In the genomic region with DNA sequence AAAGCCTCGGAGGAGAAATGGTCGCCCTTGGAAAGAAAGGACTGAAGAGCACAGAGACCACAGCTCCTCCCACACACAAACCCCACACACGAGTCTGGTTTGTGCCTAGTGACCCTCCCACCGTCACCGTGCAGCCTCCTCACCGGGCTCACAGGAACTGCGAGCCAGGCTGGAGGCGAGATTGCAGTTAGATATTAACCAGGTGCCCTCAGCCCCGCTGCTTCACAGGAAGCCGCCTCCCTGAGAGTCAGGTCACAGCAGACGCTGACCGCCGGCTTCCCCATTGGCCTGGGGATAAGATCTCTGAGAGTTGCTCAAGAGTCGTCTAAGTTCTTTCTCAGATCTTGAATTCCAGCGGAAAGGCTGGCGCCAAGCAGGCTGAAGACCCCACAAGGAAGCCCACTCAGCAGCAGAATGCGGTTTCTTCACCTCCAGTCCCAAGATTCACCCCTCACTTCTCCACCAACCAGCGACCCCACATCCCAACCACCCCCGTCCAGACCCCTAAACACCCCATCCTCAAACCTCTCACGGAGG, we compare ENCODE assay signal across 1 cellular context.
TF ChIP-seq lines count a peak whose summit lies in the region.

No MANE protein-coding gene starts in this region.

TF ChIP-seq in HepG2, 621 proteins besides CTCF, POLR2A, EP300 and RAD21 (continued from another document and continues in another):
- TF ChIP-seq, protein P1, sequence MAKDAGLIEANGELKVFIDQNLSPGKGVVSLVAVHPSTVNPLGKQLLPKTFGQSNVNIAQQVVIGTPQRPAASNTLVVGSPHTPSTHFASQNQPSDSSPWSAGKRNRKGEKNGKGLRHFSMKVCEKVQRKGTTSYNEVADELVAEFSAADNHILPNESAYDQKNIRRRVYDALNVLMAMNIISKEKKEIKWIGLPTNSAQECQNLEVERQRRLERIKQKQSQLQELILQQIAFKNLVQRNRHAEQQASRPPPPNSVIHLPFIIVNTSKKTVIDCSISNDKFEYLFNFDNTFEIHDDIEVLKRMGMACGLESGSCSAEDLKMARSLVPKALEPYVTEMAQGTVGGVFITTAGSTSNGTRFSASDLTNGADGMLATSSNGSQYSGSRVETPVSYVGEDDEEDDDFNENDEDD (CRISPR knock-in tag; IDR thresholded peaks at IDR 0.05; ENCODE audit: borderline replicate concordance): peak; percentile 65; the same call in 1 of the 2 replicates
- TF ChIP-seq HOMEZ (CRISPR knock-in tag; IDR thresholded peaks at IDR 0.05; ENCODE audit: low read depth): peak; percentile 50; the same call in 1 of the 2 replicates
- TF ChIP-seq ELF3 (CRISPR knock-in tag; IDR thresholded peaks at IDR 0.05): peak; percentile 54; the same call in 1 of the 2 replicates
- no peak for TF ChIP-seq ZNF234 (CRISPR knock-in tag; conservative IDR thresholded peaks at IDR 0.05)
- TF ChIP-seq ZBTB7B (CRISPR knock-in tag; IDR thresholded peaks at IDR 0.05): no peak
- TF ChIP-seq CCDC6 (CRISPR knock-in tag; IDR thresholded peaks at IDR 0.05): 0 out of 2 replicates have a peak, but pooled peaks have one; percentile 24
- peak; percentile 16 for TF ChIP-seq YY1 (IDR thresholded peaks at IDR 0.05; ENCODE audit: insufficient read depth, insufficient replicate concordance, low read depth, low read length)
- TF ChIP-seq CREM (IDR thresholded peaks at IDR 0.05): peak; percentile 27; the same call in 1 of the 2 replicates
- no peak for TF ChIP-seq CREM (CRISPR knock-in tag; IDR thresholded peaks at IDR 0.05)
- TF ChIP-seq ZNF367 (CRISPR knock-in tag; IDR thresholded peaks at IDR 0.05; ENCODE audit: borderline replicate concordance): no peak
- TF ChIP-seq ZNF609 (CRISPR knock-in tag; IDR thresholded peaks at IDR 0.05; ENCODE audit: borderline replicate concordance): no peak
- no peak for TF ChIP-seq ZNF678 (CRISPR knock-in tag; IDR thresholded peaks at IDR 0.05)
- no peak for TF ChIP-seq ZKSCAN5 (CRISPR knock-in tag; IDR thresholded peaks at IDR 0.05)
- TF ChIP-seq ZNF788 (CRISPR knock-in tag; IDR thresholded peaks at IDR 0.05; ENCODE audit: borderline replicate concordance): no peak; the same call in 1 of the 2 replicates
- TF ChIP-seq RNF2 (conservative IDR thresholded peaks at IDR 0.05; ENCODE audit: low read depth): no peak
- no peak for TF ChIP-seq IRX3 (CRISPR knock-in tag; IDR thresholded peaks at IDR 0.05; ENCODE audit: borderline replicate concordance, low read depth)
- no peak for TF ChIP-seq ZNF296 (CRISPR knock-in tag; conservative IDR thresholded peaks at IDR 0.05)
- no peak for TF ChIP-seq ATF7-NPFF (CRISPR knock-in tag; IDR thresholded peaks at IDR 0.05; ENCODE audit: low read depth)
- no peak for TF ChIP-seq ZNF549 (CRISPR knock-in tag; IDR thresholded peaks at IDR 0.05)
- no peak for TF ChIP-seq ZFYVE20 (CRISPR knock-in tag; IDR thresholded peaks at IDR 0.05; ENCODE audit: borderline replicate concordance, low read depth)
- no peak for TF ChIP-seq ZMAT3 (CRISPR knock-in tag; conservative IDR thresholded peaks at IDR 0.05)
- TF ChIP-seq HIVEP1 (CRISPR knock-in tag; IDR thresholded peaks at IDR 0.05): no peak
- TF ChIP-seq ONECUT2 (CRISPR knock-in tag; IDR thresholded peaks at IDR 0.05): no peak
- no peak for TF ChIP-seq ZNF75D (CRISPR knock-in tag; IDR thresholded peaks at IDR 0.05; ENCODE audit: borderline replicate concordance)
- TF ChIP-seq PTBP1 (IDR thresholded peaks at IDR 0.05; ENCODE audit: low read depth, low read length, poor library complexity, severe bottlenecking): no peak
- TF ChIP-seq, protein P2, sequence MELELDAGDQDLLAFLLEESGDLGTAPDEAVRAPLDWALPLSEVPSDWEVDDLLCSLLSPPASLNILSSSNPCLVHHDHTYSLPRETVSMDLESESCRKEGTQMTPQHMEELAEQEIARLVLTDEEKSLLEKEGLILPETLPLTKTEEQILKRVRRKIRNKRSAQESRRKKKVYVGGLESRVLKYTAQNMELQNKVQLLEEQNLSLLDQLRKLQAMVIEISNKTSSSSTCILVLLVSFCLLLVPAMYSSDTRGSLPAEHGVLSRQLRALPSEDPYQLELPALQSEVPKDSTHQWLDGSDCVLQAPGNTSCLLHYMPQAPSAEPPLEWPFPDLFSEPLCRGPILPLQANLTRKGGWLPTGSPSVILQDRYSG (CRISPR knock-in tag; IDR thresholded peaks at IDR 0.05): 0 out of 2 replicates have a peak, but pooled peaks have one; percentile 8
- TF ChIP-seq FOXA3 (CRISPR knock-in tag; IDR thresholded peaks at IDR 0.05): peak; percentile 55
- TF ChIP-seq DNMT1 (CRISPR knock-in tag; IDR thresholded peaks at IDR 0.05): no peak
- no peak for TF ChIP-seq ZNF713 (CRISPR knock-in tag; IDR thresholded peaks at IDR 0.05)
- TF ChIP-seq NKX3-1 (CRISPR knock-in tag; IDR thresholded peaks at IDR 0.05): 0 out of 2 replicates have a peak, but pooled peaks have one; percentile 18
- TF ChIP-seq ZNF276 (CRISPR knock-in tag; IDR thresholded peaks at IDR 0.05; ENCODE audit: low read depth): no peak
- TF ChIP-seq ZNF101 (CRISPR knock-in tag; IDR thresholded peaks at IDR 0.05; ENCODE audit: borderline replicate concordance, low read depth): no peak
- TF ChIP-seq RXRB (CRISPR knock-in tag; IDR thresholded peaks at IDR 0.05; ENCODE audit: borderline replicate concordance): no peak
- TF ChIP-seq, protein P3, sequence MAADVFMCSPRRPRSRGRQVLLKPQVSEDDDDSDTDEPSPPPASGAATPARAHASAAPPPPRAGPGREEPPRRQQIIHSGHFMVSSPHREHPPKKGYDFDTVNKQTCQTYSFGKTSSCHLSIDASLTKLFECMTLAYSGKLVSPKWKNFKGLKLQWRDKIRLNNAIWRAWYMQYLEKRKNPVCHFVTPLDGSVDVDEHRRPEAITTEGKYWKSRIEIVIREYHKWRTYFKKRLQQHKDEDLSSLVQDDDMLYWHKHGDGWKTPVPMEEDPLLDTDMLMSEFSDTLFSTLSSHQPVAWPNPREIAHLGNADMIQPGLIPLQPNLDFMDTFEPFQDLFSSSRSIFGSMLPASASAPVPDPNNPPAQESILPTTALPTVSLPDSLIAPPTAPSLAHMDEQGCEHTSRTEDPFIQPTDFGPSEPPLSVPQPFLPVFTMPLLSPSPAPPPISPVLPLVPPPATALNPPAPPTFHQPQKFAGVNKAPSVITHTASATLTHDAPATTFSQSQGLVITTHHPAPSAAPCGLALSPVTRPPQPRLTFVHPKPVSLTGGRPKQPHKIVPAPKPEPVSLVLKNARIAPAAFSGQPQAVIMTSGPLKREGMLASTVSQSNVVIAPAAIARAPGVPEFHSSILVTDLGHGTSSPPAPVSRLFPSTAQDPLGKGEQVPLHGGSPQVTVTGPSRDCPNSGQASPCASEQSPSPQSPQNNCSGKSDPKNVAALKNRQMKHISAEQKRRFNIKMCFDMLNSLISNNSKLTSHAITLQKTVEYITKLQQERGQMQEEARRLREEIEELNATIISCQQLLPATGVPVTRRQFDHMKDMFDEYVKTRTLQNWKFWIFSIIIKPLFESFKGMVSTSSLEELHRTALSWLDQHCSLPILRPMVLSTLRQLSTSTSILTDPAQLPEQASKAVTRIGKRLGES (CRISPR knock-in tag; IDR thresholded peaks at IDR 0.05; ENCODE audit: borderline replicate concordance): no peak
- TF ChIP-seq, protein P4, sequence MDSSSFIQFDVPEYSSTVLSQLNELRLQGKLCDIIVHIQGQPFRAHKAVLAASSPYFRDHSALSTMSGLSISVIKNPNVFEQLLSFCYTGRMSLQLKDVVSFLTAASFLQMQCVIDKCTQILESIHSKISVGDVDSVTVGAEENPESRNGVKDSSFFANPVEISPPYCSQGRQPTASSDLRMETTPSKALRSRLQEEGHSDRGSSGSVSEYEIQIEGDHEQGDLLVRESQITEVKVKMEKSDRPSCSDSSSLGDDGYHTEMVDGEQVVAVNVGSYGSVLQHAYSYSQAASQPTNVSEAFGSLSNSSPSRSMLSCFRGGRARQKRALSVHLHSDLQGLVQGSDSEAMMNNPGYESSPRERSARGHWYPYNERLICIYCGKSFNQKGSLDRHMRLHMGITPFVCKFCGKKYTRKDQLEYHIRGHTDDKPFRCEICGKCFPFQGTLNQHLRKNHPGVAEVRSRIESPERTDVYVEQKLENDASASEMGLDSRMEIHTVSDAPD (CRISPR knock-in tag; IDR thresholded peaks at IDR 0.05): no peak
- no peak for TF ChIP-seq ZNF552 (CRISPR knock-in tag; IDR thresholded peaks at IDR 0.05; ENCODE audit: borderline replicate concordance)
- TF ChIP-seq ZNF724P (CRISPR knock-in tag; IDR thresholded peaks at IDR 0.05; ENCODE audit: borderline replicate concordance): peak; percentile 64; the same call in 1 of the 2 replicates
- TF ChIP-seq, protein P5, sequence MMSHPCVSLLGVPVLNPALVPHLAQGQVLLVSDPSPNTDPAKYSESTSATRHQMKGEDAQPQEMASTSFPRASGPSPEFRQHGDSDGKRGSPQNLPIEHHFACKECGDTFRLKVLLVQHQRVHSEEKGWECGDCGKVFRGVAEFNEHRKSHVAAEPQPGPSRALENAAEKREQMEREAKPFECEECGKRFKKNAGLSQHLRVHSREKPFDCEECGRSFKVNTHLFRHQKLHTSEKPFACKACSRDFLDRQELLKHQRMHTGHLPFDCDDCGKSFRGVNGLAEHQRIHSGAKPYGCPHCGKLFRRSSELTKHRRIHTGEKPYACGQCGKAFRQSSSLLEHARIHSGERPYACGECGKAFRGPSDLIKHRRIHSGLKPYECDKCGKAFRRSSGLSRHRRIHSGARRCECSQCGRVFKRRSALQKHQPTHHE (CRISPR knock-in tag; IDR thresholded peaks at IDR 0.05; ENCODE audit: borderline replicate concordance): no peak
